ENCODE assay signal across 12 cellular contexts in genomic region chr19:35797663-35798062, GRCh38. TPM values are rescaled to one million over a fixed set of nuclear protein-coding genes. Genes with fewer than 3 reads are reported as not detected.
DNase-seq lines count a peak whose midpoint lies in the region; ATAC-seq and TF ChIP-seq lines count a peak whose summit lies in the region.
"Had no signal": no experiment of that assay in that cellular context is flagged by ENCODE, and none has a peak within 500 bp of the region (broad histone marks: within the 10 kb centered on the region; RNA-seq: fewer than 3 reads in every experiment).

No MANE protein-coding gene starts in this region.

- CTCF ChIA-PET in activated CD8-positive, alpha-beta T cell treated with anti-CD3 and anti-CD28 coated beads for 36 hours (lab: Charles Lee) = no interaction called here
- CTCF ChIA-PET in activated CD8-positive, alpha-beta T cell treated with anti-CD3 and anti-CD28 coated beads, Interleukin-2, amount 10 ng/mL, durations not matched to agents 7 days and 5 days (lab: Charles Lee) = no interaction called here

- peak; percentile 56 for ATAC-seq in activated CD8-positive, alpha-beta T cell treated with anti-CD3 and anti-CD28 coated beads for 36 hours
- no peak for ATAC-seq in activated CD8-positive, alpha-beta T cell treated with anti-CD3 and anti-CD28 coated beads, Interleukin-2, amount 10 ng/mL, durations not matched to agents 7 days and 5 days
- ATAC-seq in GM18867 (IDR thresholded peaks at IDR 0.05; ENCODE audit: unreplicated experiment) = no peak
- ATAC-seq: T-helper 17 cell had no signal

- no peak for TF ChIP-seq CTCF in activated CD8-positive, alpha-beta T cell treated with anti-CD3 and anti-CD28 coated beads for 36 hours (IDR thresholded peaks at IDR 0.05)
- no peak for TF ChIP-seq CTCF in retinal pigment epithelial cell (conservative IDR thresholded peaks at IDR 0.05; ENCODE audit: low read depth, low read length)
- TF ChIP-seq CTCF in esophagus squamous epithelium (IDR thresholded peaks at IDR 0.05) = no peak

- no peak overlapping the region for H3K4me3 Mint-ChIP-seq in activated CD8-positive, alpha-beta T cell treated with anti-CD3 and anti-CD28 coated beads for 36 hours
- no peak overlapping the region for H3K4me3 Mint-ChIP-seq in activated CD8-positive, alpha-beta T cell treated with anti-CD3 and anti-CD28 coated beads, Interleukin-2, amount 10 ng/mL, durations not matched to agents 7 days and 5 days

- 6 to 14% methylated on average over 6 of the region's 15 CpGs for WGBS in esophagus squamous epithelium, 2 donors

- POLR2A ChIA-PET in activated CD8-positive, alpha-beta T cell treated with anti-CD3 and anti-CD28 coated beads for 36 hours (lab: Charles Lee) = interaction anchor here (0.8 kb wide), 1 partner anchor 12 kb away, joined by 3 read pairs; no protein-coding TSS in a partner anchor
- POLR2A ChIA-PET in activated CD8-positive, alpha-beta T cell treated with anti-CD3 and anti-CD28 coated beads, Interleukin-2, amount 10 ng/mL, durations not matched to agents 7 days and 5 days (lab: Charles Lee) = no interaction called here

- H3K4me1 ChIP-seq in esophagus squamous epithelium = no peaks in the 10 kb centered on the region
- H3K4me1 ChIP-seq: uterus had no signal

- peak; percentile 36 for DNase-seq in activated CD8-positive, alpha-beta T cell treated with anti-CD3 and anti-CD28 coated beads for 36 hours
- DNase-seq in activated CD8-positive, alpha-beta T cell treated with anti-CD3 and anti-CD28 coated beads, Interleukin-2, amount 10 ng/mL, durations not matched to agents 7 days and 5 days = no peak
- DNase-seq in activated T-cell treated with anti-CD3 and anti-CD28 coated beads, Interleukin-2, amount 50 U/mL, for 48 hours = peak; percentile 31 to 49
- DNase-seq in retinal pigment epithelial cell (ENCODE audit: low read depth) (no peak), NCI-H2196 treated with DMSO at 0.1 percent for 48 hours (lab: John Stamatoyannopoulos, UW; ENCODE audit: unreplicated experiment) (no peak), esophagus squamous epithelium (lab: John Stamatoyannopoulos, UW) (no peak)
- DNase-seq: T-helper 17 cell, uterus had no signal

- TF ChIP-seq POLR2A in esophagus squamous epithelium (IDR thresholded peaks at IDR 0.05) = no peak

- H3K27me3 ChIP-seq in esophagus squamous epithelium = peaks cover 0 to 71% (median 5%) of the 10 kb centered on the region in 4 donors

- intact Hi-C loops in activated CD8-positive, alpha-beta T cell treated with anti-CD3 and anti-CD28 coated beads for 36 hours (cut with micrococcal nuclease) = no loop called here
- intact Hi-C loops in esophagus squamous epithelium (cut with DNase I) = no loop called here

- no peak overlapping the region for H3K27ac Mint-ChIP-seq in activated CD8-positive, alpha-beta T cell treated with anti-CD3 and anti-CD28 coated beads for 36 hours
- no peak overlapping the region for H3K27ac Mint-ChIP-seq in activated CD8-positive, alpha-beta T cell treated with anti-CD3 and anti-CD28 coated beads, Interleukin-2, amount 10 ng/mL, durations not matched to agents 7 days and 5 days
- H3K27ac Mint-ChIP-seq: T-helper 17 cell had no signal

- no peaks in the 10 kb centered on the region for H3K9me3 Mint-ChIP-seq in activated CD8-positive, alpha-beta T cell treated with anti-CD3 and anti-CD28 coated beads for 36 hours
- H3K9me3 Mint-ChIP-seq in activated CD8-positive, alpha-beta T cell treated with anti-CD3 and anti-CD28 coated beads, Interleukin-2, amount 10 ng/mL, durations not matched to agents 7 days and 5 days (ENCODE audit: insufficient read depth) = no peaks in the 10 kb centered on the region

- H3K4me1 Mint-ChIP-seq in activated CD8-positive, alpha-beta T cell treated with anti-CD3 and anti-CD28 coated beads for 36 hours (ENCODE audit: low read depth) = peaks cover 4% of the 10 kb centered on the region
- H3K4me1 Mint-ChIP-seq in activated CD8-positive, alpha-beta T cell treated with anti-CD3 and anti-CD28 coated beads, Interleukin-2, amount 10 ng/mL, durations not matched to agents 7 days and 5 days (ENCODE audit: low read depth) = peaks cover 2% of the 10 kb centered on the region

- H3K9me3 ChIP-seq in iPS-18c (ENCODE audit: control insufficient read depth, insufficient read depth, low read length) = no peaks in the 10 kb centered on the region
- H3K9me3 ChIP-seq in esophagus squamous epithelium = no peaks in the 10 kb centered on the region
- H3K9me3 ChIP-seq: uterus had no signal

- H3K36me3 Mint-ChIP-seq in activated CD8-positive, alpha-beta T cell treated with anti-CD3 and anti-CD28 coated beads for 36 hours (ENCODE audit: low read depth) = no peaks in the 10 kb centered on the region
- no peaks in the 10 kb centered on the region for H3K36me3 Mint-ChIP-seq in activated CD8-positive, alpha-beta T cell treated with anti-CD3 and anti-CD28 coated beads, Interleukin-2, amount 10 ng/mL, durations not matched to agents 7 days and 5 days (ENCODE audit: low read depth)

- no peak overlapping the region for H3K27ac ChIP-seq in esophagus squamous epithelium
- H3K27ac ChIP-seq: skin epidermis, uterus had no signal

- peaks cover 26% of the 10 kb centered on the region for H3K27me3 Mint-ChIP-seq in activated CD8-positive, alpha-beta T cell treated with anti-CD3 and anti-CD28 coated beads for 36 hours
- peaks cover 31% of the 10 kb centered on the region for H3K27me3 Mint-ChIP-seq in activated CD8-positive, alpha-beta T cell treated with anti-CD3 and anti-CD28 coated beads, Interleukin-2, amount 10 ng/mL, durations not matched to agents 7 days and 5 days (ENCODE audit: low read depth)

- H3K4me3 ChIP-seq in iPS-18c (ENCODE audit: insufficient read depth, low read depth, low read length) (peak overlapping the region; percentile 31; the same call in 1 of the 2 replicates), retinal pigment epithelial cell (ENCODE audit: low read length) (peak overlapping the region; percentile 19), esophagus squamous epithelium (peak overlapping the region in 2 of 4 donors; percentile 15 to 43)
- H3K4me3 ChIP-seq: skin epidermis, uterus had no signal

- H3K36me3 ChIP-seq in esophagus squamous epithelium = no peaks in the 10 kb centered on the region
- H3K36me3 ChIP-seq: uterus had no signal

RNA-seq across cellular contexts. Expression of gene PRODH2, which starts 15.0 kb away (rescaled TPM):
- not detected for total RNA-seq in activated CD8-positive, alpha-beta T cell treated with anti-CD3 and anti-CD28 coated beads for 36 hours
- total RNA-seq in activated CD8-positive, alpha-beta T cell treated with anti-CD3 and anti-CD28 coated beads, Interleukin-2, amount 10 ng/mL, durations not matched to agents 7 days and 5 days = not detected
- not detected for total RNA-seq in esophagus squamous epithelium
- total RNA-seq: Daoy, T-helper 17 cell, uterus had no signal

RNA-seq across cellular contexts. Expression of gene ARHGAP33, which starts 22.3 kb away (rescaled TPM):
- total RNA-seq in activated CD8-positive, alpha-beta T cell treated with anti-CD3 and anti-CD28 coated beads for 36 hours = 10 to 100 TPM; 27.1 to 29.8 TPM
- total RNA-seq in activated CD8-positive, alpha-beta T cell treated with anti-CD3 and anti-CD28 coated beads, Interleukin-2, amount 10 ng/mL, durations not matched to agents 7 days and 5 days = 10 to 100 TPM; 66.6 to 71.0 TPM
- 1 to 10 TPM; 1.3 to 8.4 (median 2.3) TPM for total RNA-seq in esophagus squamous epithelium

RNA-seq across cellular contexts. Expression of gene PROSER3, which starts 39.7 kb away (rescaled TPM):
- 10 to 100 TPM; 40.7 to 41.1 TPM for total RNA-seq in activated CD8-positive, alpha-beta T cell treated with anti-CD3 and anti-CD28 coated beads for 36 hours
- total RNA-seq in activated CD8-positive, alpha-beta T cell treated with anti-CD3 and anti-CD28 coated beads, Interleukin-2, amount 10 ng/mL, durations not matched to agents 7 days and 5 days = 10 to 100 TPM; 48.0 to 54.6 TPM
- 1 to 10 TPM; 3.7 to 9.7 (median 8.6) TPM for total RNA-seq in esophagus squamous epithelium

RNA-seq across cellular contexts. Expression of gene HSPB6, which starts 40.8 kb away (rescaled TPM):
- total RNA-seq in activated CD8-positive, alpha-beta T cell treated with anti-CD3 and anti-CD28 coated beads for 36 hours = under 1 TPM; 0.85 to 0.95 TPM
- total RNA-seq in activated CD8-positive, alpha-beta T cell treated with anti-CD3 and anti-CD28 coated beads, Interleukin-2, amount 10 ng/mL, durations not matched to agents 7 days and 5 days = under 1 TPM in 1 of 2 experiments, not detected in 1; 0.65 TPM
- total RNA-seq in esophagus squamous epithelium = 10 to 100 TPM in 1 of 4 donors, 1 to 10 TPM in 3; 1.7 to 21.9 (median 3.6) TPM
- total RNA-seq: T-helper 17 cell had no signal

RNA-seq across cellular contexts. Expression of gene LIN37, which starts 49.3 kb away (rescaled TPM):
- total RNA-seq in activated CD8-positive, alpha-beta T cell treated with anti-CD3 and anti-CD28 coated beads for 36 hours = 1 to 10 TPM; 4.5 to 7.8 TPM
- total RNA-seq in activated CD8-positive, alpha-beta T cell treated with anti-CD3 and anti-CD28 coated beads, Interleukin-2, amount 10 ng/mL, durations not matched to agents 7 days and 5 days = 10 to 100 TPM; 10.5 to 12.4 TPM
- total RNA-seq in esophagus squamous epithelium = 10 to 100 TPM in 2 of 4 donors, 1 to 10 TPM in 2; 5.7 to 13.4 (median 9.5) TPM

Comparison
In these comparisons a context has a peak if more than half of its experiments do, and no peak if none do; other contexts are left out.
1. DNase-seq: peak in activated CD8-positive, alpha-beta T cell treated with anti-CD3 and anti-CD28 coated beads for 36 hours (single experiment) and activated T-cell treated with anti-CD3 and anti-CD28 coated beads, Interleukin-2, amount 50 U/mL, for 48 hours (2 of 2); none in activated CD8-positive, alpha-beta T cell treated with anti-CD3 and anti-CD28 coated beads, Interleukin-2, amount 10 ng/mL, durations not matched to agents 7 days and 5 days (single experiment), retinal pigment epithelial cell (single experiment), NCI-H2196 treated with DMSO at 0.1 percent for 48 hours (single experiment) and esophagus squamous epithelium (single experiment).